Comparison of ENCODE assay signal across 11 cellular contexts in the genomic region with DNA sequence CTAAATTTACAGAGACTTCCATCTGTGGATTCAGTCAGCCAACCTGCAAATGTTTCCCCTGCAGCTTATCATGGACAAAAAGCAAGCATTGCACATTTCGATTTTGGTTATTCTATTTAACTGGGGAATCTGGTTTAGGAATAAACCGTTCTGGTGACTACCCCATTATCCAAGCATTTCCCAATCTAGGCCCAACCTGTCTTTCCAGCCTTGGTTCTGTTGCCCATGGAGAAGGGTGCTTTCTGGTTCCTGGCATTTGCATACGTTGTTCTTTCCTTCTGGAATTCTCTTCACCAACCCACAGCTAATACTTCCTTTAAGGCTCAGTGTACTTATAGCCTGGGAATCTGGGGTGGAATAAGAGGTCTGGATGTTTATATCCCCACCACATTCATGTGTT. TPM values are rescaled to one million over a fixed set of nuclear protein-coding genes. Genes with fewer than 3 reads are reported as not detected.
DNase-seq lines count a peak whose midpoint lies in the region; ATAC-seq and TF ChIP-seq lines count a peak whose summit lies in the region.
"Had no signal": no experiment of that assay in that cellular context is flagged by ENCODE, and none has a peak within 500 bp of the region (broad histone marks: within the 10 kb centered on the region; RNA-seq: fewer than 3 reads in every experiment).

No MANE protein-coding gene starts in this region.

- no TSS peak for BruUV-seq in PC-3 (replicated peaks; lab: Mats Ljungman, UMichigan)

- no peak for DNase-seq in PC-3
- DNase-seq in dorsolateral prefrontal cortex = no peak
- DNase-seq: Calu3; stimulated activated naive CD8-positive, alpha-beta T cell treated with anti-CD3 and anti-CD28 coated beads, Interleukin-15, Interleukin-2, amounts not matched to agents 100 U/mL and 50 U/mL, for 24 hours had no signal

- intact Hi-C loops in PC-3 (cut with micrococcal nuclease) (loop anchor here (2.0 to 5.0 kb wide), 2 partner anchors 107 to 158 kb away; a partner anchor contains a TSS), dorsolateral prefrontal cortex (cut with DNase I) (loop anchor here (1.0 to 5.0 kb wide), 5 partner anchors 27 to 107 kb away; a partner anchor contains a TSS)

- H3K9me3 ChIP-seq in DOHH2 (ENCODE audit: control insufficient read depth, insufficient read depth, low read length) (no peaks in the 10 kb centered on the region), PC-3 (ENCODE audit: low read length) (no peaks in the 10 kb centered on the region), neuron (ENCODE audit: low read length) (no peaks in the 10 kb centered on the region)

- TF ChIP-seq CTCF in DOHH2 (IDR thresholded peaks at IDR 0.05; ENCODE audit: low read depth, low read length, poor library complexity, severe bottlenecking) = no peak
- no peak for TF ChIP-seq CTCF in PC-3 (conservative IDR thresholded peaks at IDR 0.05; ENCODE audit: low read depth, low read length)
- TF ChIP-seq CTCF in dorsolateral prefrontal cortex (IDR thresholded peaks at IDR 0.05 in 54 of 56, conservative IDR thresholded peaks at IDR 0.05 in 2 of 56; ENCODE audit: low read depth in 1 of 56, partially characterized antibody in 56 of 56) = no peak

- POLR2A ChIA-PET in PC-3 (lab: Charles Lee; ENCODE audit: unreplicated experiment) = no interaction called here

- CTCF ChIA-PET in PC-3 (lab: Charles Lee) = no interaction called here

- H3K4me1 ChIP-seq in DOHH2 (ENCODE audit: control insufficient read depth, low read length) (peaks cover 67% of the 10 kb centered on the region), PC-3 (ENCODE audit: insufficient read depth, low read length) (peaks cover 60% of the 10 kb centered on the region), neuron (ENCODE audit: insufficient read depth, low read length) (peaks cover 27% of the 10 kb centered on the region)

- H4K20me1 ChIP-seq in DOHH2 (ENCODE audit: control insufficient read depth, insufficient read depth, low read depth, low read length) (peaks cover 25% of the 10 kb centered on the region), PC-3 (ENCODE audit: low read length) (peaks cover 24% of the 10 kb centered on the region)

- H3K4me3 ChIP-seq in DOHH2 (ENCODE audit: low read length) (peak overlapping the region; percentile 82), PC-3 (ENCODE audit: low read length) (no peak overlapping the region), dorsolateral prefrontal cortex (peak overlapping the region in 1 of 59 donors; percentile 89), neuron (ENCODE audit: low read length) (peak overlapping the region; percentile 67)

- peaks cover 13% of the 10 kb centered on the region for H3F3A ChIP-seq in DOHH2 (ENCODE audit: control insufficient read depth, insufficient read depth)
- H3F3A ChIP-seq in PC-3 (ENCODE audit: low read length, unreplicated experiment) = no peaks in the 10 kb centered on the region

- H3K79me2 ChIP-seq in DOHH2 (ENCODE audit: control insufficient read depth, low read length) (peaks cover 40% of the 10 kb centered on the region), PC-3 (ENCODE audit: low read length) (peaks cover 45% of the 10 kb centered on the region)

- H3K27ac ChIP-seq in DOHH2 (ENCODE audit: low read depth, low read length) = peak overlapping the region; percentile 92
- no peak overlapping the region for H3K27ac ChIP-seq in PC-3 (ENCODE audit: low read length)
- H3K27ac ChIP-seq in dorsolateral prefrontal cortex = peak overlapping the region in 36 of 59 donors; percentile 7 to 99 (median 93)

- H3K9me2 ChIP-seq in DOHH2 (replicated peaks; ENCODE audit: control insufficient read depth, low read length) = no peaks in the 10 kb centered on the region
- no peaks in the 10 kb centered on the region for H3K9me2 ChIP-seq in PC-3 (replicated peaks; ENCODE audit: low read length)

- no peaks in the 10 kb centered on the region for H3K27me3 ChIP-seq in DOHH2 (ENCODE audit: control insufficient read depth, low read length)
- no peaks in the 10 kb centered on the region for H3K27me3 ChIP-seq in PC-3 (ENCODE audit: low read length)
- peaks cover 0 to 6% (median 0%) of the 10 kb centered on the region in 45 donors for H3K27me3 ChIP-seq in dorsolateral prefrontal cortex
- H3K27me3 ChIP-seq in neuron (ENCODE audit: insufficient read depth, low read length) = no peaks in the 10 kb centered on the region

- H3K36me3 ChIP-seq in DOHH2 (ENCODE audit: control insufficient read depth, low read length) = peaks cover 33% of the 10 kb centered on the region
- H3K36me3 ChIP-seq in PC-3 (ENCODE audit: low read depth, low read length) = no peaks in the 10 kb centered on the region
- no peaks in the 10 kb centered on the region for H3K36me3 ChIP-seq in neuron (ENCODE audit: insufficient read depth, low read length)

- H3K9ac ChIP-seq in PC-3 (ENCODE audit: low read length) = no peak overlapping the region

- H3K4me2 ChIP-seq in DOHH2 (ENCODE audit: low read length) = peak overlapping the region; percentile 76
- peak overlapping the region; percentile 86 for H3K4me2 ChIP-seq in PC-3 (ENCODE audit: low read length)

- ATAC-seq in PC-3 (no peak), GM18519 (IDR thresholded peaks at IDR 0.05; ENCODE audit: low FRiP score, unreplicated experiment) (no peak), GM21723 (IDR thresholded peaks at IDR 0.05; ENCODE audit: unreplicated experiment) (no peak), SK-N-SH treated with all-trans-retinoic acid at 6 μM for 48 hours (no peak), GM21737 (IDR thresholded peaks at IDR 0.05; ENCODE audit: unreplicated experiment) (no peak)
- ATAC-seq: Right ventricle myocardium inferior; stimulated activated naive CD8-positive, alpha-beta T cell treated with anti-CD3 and anti-CD28 coated beads, Interleukin-15, Interleukin-2, amounts not matched to agents 100 U/mL and 50 U/mL, for 24 hours had no signal

- H2AFZ ChIP-seq in PC-3 (ENCODE audit: low read length) (no peak overlapping the region), neuron (ENCODE audit: low read depth, low read length) (no peak overlapping the region)

TF ChIP-seq in SK-N-SH treated with all-trans-retinoic acid at 6 μM for 48 hours, 23 proteins besides CTCF, POLR2A, EP300 and RAD21 (continues in another document):
- TF ChIP-seq TOX (CRISPR knock-in tag; IDR thresholded peaks at IDR 0.05; ENCODE audit: borderline replicate concordance) (no peak), ZC3H10 (CRISPR knock-in tag; IDR thresholded peaks at IDR 0.05) (no peak), RARB (CRISPR knock-in tag; IDR thresholded peaks at IDR 0.05) (no peak), GLIS3 (CRISPR knock-in tag; IDR thresholded peaks at IDR 0.05) (no peak), ZFP3 (CRISPR knock-in tag; IDR thresholded peaks at IDR 0.05) (no peak), TCF4 (CRISPR knock-in tag; IDR thresholded peaks at IDR 0.05; ENCODE audit: borderline replicate concordance) (no peak), ARNTL (CRISPR knock-in tag; IDR thresholded peaks at IDR 0.05; ENCODE audit: borderline replicate concordance, low read depth) (no peak), PPARA (CRISPR knock-in tag; IDR thresholded peaks at IDR 0.05; ENCODE audit: borderline replicate concordance) (no peak), BACH2 (CRISPR knock-in tag; IDR thresholded peaks at IDR 0.05; ENCODE audit: borderline replicate concordance) (no peak)
- TF ChIP-seq, protein P1, sequence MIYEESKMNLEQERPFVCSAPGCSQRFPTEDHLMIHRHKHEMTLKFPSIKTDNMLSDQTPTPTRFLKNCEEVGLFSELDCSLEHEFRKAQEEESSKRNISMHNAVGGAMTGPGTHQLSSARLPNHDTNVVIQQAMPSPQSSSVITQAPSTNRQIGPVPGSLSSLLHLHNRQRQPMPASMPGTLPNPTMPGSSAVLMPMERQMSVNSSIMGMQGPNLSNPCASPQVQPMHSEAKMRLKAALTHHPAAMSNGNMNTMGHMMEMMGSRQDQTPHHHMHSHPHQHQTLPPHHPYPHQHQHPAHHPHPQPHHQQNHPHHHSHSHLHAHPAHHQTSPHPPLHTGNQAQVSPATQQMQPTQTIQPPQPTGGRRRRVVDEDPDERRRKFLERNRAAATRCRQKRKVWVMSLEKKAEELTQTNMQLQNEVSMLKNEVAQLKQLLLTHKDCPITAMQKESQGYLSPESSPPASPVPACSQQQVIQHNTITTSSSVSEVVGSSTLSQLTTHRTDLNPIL (CRISPR knock-in tag; IDR thresholded peaks at IDR 0.05; ENCODE audit: low read depth) = no peak
- TF ChIP-seq, protein P2, sequence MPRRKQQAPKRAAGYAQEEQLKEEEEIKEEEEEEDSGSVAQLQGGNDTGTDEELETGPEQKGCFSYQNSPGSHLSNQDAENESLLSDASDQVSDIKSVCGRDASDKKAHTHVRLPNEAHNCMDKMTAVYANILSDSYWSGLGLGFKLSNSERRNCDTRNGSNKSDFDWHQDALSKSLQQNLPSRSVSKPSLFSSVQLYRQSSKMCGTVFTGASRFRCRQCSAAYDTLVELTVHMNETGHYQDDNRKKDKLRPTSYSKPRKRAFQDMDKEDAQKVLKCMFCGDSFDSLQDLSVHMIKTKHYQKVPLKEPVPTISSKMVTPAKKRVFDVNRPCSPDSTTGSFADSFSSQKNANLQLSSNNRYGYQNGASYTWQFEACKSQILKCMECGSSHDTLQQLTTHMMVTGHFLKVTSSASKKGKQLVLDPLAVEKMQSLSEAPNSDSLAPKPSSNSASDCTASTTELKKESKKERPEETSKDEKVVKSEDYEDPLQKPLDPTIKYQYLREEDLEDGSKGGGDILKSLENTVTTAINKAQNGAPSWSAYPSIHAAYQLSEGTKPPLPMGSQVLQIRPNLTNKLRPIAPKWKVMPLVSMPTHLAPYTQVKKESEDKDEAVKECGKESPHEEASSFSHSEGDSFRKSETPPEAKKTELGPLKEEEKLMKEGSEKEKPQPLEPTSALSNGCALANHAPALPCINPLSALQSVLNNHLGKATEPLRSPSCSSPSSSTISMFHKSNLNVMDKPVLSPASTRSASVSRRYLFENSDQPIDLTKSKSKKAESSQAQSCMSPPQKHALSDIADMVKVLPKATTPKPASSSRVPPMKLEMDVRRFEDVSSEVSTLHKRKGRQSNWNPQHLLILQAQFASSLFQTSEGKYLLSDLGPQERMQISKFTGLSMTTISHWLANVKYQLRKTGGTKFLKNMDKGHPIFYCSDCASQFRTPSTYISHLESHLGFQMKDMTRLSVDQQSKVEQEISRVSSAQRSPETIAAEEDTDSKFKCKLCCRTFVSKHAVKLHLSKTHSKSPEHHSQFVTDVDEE (CRISPR knock-in tag; IDR thresholded peaks at IDR 0.05) = no peak

RNA-seq across cellular contexts. Expression of a gene that starts 1.4 kb away (rescaled TPM):
- 136 and 163 TPM in 2 replicates for total RNA-seq in PC-3 (2014; rRNA removed)
- total RNA-seq in dorsolateral prefrontal cortex = 100 to 1,000 TPM in 9 of 120 experiments, 10 to 100 TPM in 111; 31.8 to 163 (median 68.8) TPM
